Comparison of ENCODE assay signal across 14 cellular contexts in genomic region chr2:375270-375946, GRCh38.
"Had no signal": no experiment of that assay in that cellular context is flagged by ENCODE, and none has a peak within 500 bp of the region (broad histone marks: within the 10 kb centered on the region; RNA-seq: fewer than 3 reads in every experiment).

No MANE protein-coding gene starts in this region.

- H3K9me3 ChIP-seq: thyroid gland had no signal

- H3K36me3 ChIP-seq: thyroid gland had no signal

- H3K4me3 Mint-ChIP-seq: activated T-cell treated with anti-CD3 and anti-CD28 coated beads, Interleukin-2, amount 50 U/mL, for 24 hours had no signal

- H3K4me1 ChIP-seq: thyroid gland had no signal

- H3K4me3 ChIP-seq: thyroid gland had no signal

- H3K27ac Mint-ChIP-seq: activated naive CD4-positive, alpha-beta T cell treated with anti-CD3 and anti-CD28 coated beads, Interleukin-2, amount 50 U/mL, for 72 hours; activated T-cell treated with anti-CD3 and anti-CD28 coated beads, Interleukin-2, amount 50 U/mL, for 24 hours had no signal

- H3K27ac ChIP-seq: thyroid gland had no signal

- H3K27me3 ChIP-seq: thyroid gland had no signal

- ATAC-seq: activated naive CD4-positive, alpha-beta T cell treated with anti-CD3 and anti-CD28 coated beads, Interleukin-2, amount 50 U/mL, for 72 hours; left lobe of liver; stimulated activated naive CD8-positive, alpha-beta T cell treated with anti-CD3 and anti-CD28 coated beads, Interleukin-15, Interleukin-2, amounts not matched to agents 100 U/mL and 50 U/mL, for 24 hours had no signal

- DNase-seq: activated CD4-positive, alpha-beta T cell treated with anti-CD3 and anti-CD28 coated beads, Interleukin-2, amount 50 U/mL, for 4 hours; activated CD4-positive, CD25-positive, alpha-beta regulatory T cell; activated effector memory CD4-positive, alpha-beta T cell treated with Interleukin-2 at 50 U/mL for 16 hours; activated T-cell treated with anti-CD3 and anti-CD28 coated beads, Interleukin-2, amount 50 U/mL, for 24 hours; effector CD4-positive, alpha-beta T cell; mesenchymal stem cell; SIG-M5; stimulated activated CD4-positive, alpha-beta T cell treated with anti-CD3 and anti-CD28 coated beads, Interleukin-4, amount 100 ng/mL, for 1 hour; stimulated activated CD8-positive, alpha-beta memory T cell treated with anti-CD3 and anti-CD28 coated beads, Interleukin-4, amount 100 ng/mL, for 48 hours; stimulated activated naive CD8-positive, alpha-beta T cell treated with anti-CD3 and anti-CD28 coated beads, Interleukin-15, Interleukin-2, amounts not matched to agents 100 U/mL and 50 U/mL, for 24 hours; T-helper 2 cell; thyroid gland had no signal
